ENCODE assay signal across 8 cellular contexts in the genomic region with DNA sequence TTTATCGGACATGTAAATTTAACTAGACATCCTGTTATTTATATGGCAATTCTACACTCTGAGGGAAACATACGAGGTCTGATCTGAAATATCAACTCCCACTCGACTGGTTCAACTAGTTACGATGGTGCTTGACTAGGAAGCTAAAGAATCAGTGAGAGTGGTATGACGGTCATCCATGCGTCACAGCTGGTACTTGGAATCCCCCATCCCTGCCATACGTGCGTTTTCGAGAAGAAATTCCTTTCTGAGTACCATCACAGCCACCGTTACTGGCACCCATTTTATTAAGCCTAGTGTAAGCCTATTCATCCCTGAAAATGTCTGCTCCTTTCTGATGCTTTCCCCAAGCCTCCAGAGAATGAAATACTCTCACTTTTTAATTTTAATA. TPM values are rescaled to one million over a fixed set of nuclear protein-coding genes. Genes with fewer than 3 reads are reported as not detected.
A peak's percentile ranks its signal among the peaks of the same experiment; 100 is the strongest.
DNase-seq lines count a peak whose midpoint lies in the region; ATAC-seq and TF ChIP-seq lines count a peak whose summit lies in the region.

No MANE protein-coding gene starts in this region.

- peak overlapping the region; percentile 86 for H3K27ac ChIP-seq in effector memory CD4-positive, alpha-beta T cell (ENCODE audit: insufficient read depth, low read length, poor library complexity, severe bottlenecking)
- H3K27ac ChIP-seq in naive thymus-derived CD4-positive, alpha-beta T cell (ENCODE audit: low read depth, low read length): peak overlapping the region; percentile 84

- POLR2A ChIA-PET in WTC11 (lab: Charles Lee): no interaction called here
- POLR2A ChIA-PET in naive thymus-derived CD4-positive, alpha-beta T cell (lab: Charles Lee): no interaction called here

- CTCF ChIA-PET in WTC11 (lab: Charles Lee): no interaction called here
- CTCF ChIA-PET in naive thymus-derived CD4-positive, alpha-beta T cell (lab: Charles Lee): no interaction called here

- peaks cover 3% of the 10 kb centered on the region for H3K4me1 ChIP-seq in effector memory CD4-positive, alpha-beta T cell (ENCODE audit: control insufficient read depth, insufficient read depth, low read length, poor library complexity, severe bottlenecking)
- peaks cover 0 to 6% of the 10 kb centered on the region in 2 donors for H3K4me1 ChIP-seq in naive thymus-derived CD4-positive, alpha-beta T cell (ENCODE audit: control insufficient read depth in 2 of 2, insufficient read depth in 2 of 2, low read length in 2 of 2)

- no peaks in the 10 kb centered on the region for H3K9me3 Mint-ChIP-seq in WTC11
- H3K9me3 Mint-ChIP-seq in naive thymus-derived CD4-positive, alpha-beta T cell: peaks cover 0 to 3% (median 0%) of the 10 kb centered on the region in 11 donors

- intact Hi-C loops in naive thymus-derived CD4-positive, alpha-beta T cell (cut with micrococcal nuclease): loop anchor here (5.0 to 10.0 kb wide), 7 partner anchors 179 to 1609 kb away; a partner anchor contains a TSS

- H3K36me3 ChIP-seq in effector memory CD4-positive, alpha-beta T cell (ENCODE audit: control insufficient read depth, insufficient read depth, low read length): no peaks in the 10 kb centered on the region
- no peaks in the 10 kb centered on the region for H3K36me3 ChIP-seq in naive thymus-derived CD4-positive, alpha-beta T cell (ENCODE audit: control insufficient read depth in 2 of 3, insufficient read depth in 3 of 3, low read length in 3 of 3)

- peak overlapping the region; percentile 91 for H3K4me3 Mint-ChIP-seq in WTC11
- H3K4me3 Mint-ChIP-seq in naive thymus-derived CD4-positive, alpha-beta T cell: peak overlapping the region; percentile 87 to 93 (median 90)

- DNase-seq in Caki2 (ENCODE audit: low read depth) (peak; percentile 29), LNCaP clone FGC (ENCODE audit: low read depth) (peak; percentile 42), WTC11 (ENCODE audit: low spot score) (peak; percentile 11), UCSD-AML1 (lab: John Stamatoyannopoulos, UW; ENCODE audit: unreplicated experiment) (no peak)
- DNase-seq in effector memory CD4-positive, alpha-beta T cell: peak; percentile 43 to 61 (median 44)
- DNase-seq in naive thymus-derived CD4-positive, alpha-beta T cell: peak in 7 of 9 donors; percentile 21 to 82 (median 45)

- peaks cover 13% of the 10 kb centered on the region; the same call in 1 of the 2 replicates for H3K4me1 Mint-ChIP-seq in WTC11
- peaks cover 0 to 20% (median 18%) of the 10 kb centered on the region in 7 donors for H3K4me1 Mint-ChIP-seq in naive thymus-derived CD4-positive, alpha-beta T cell

- H3K27me3 ChIP-seq in effector memory CD4-positive, alpha-beta T cell (replicated peaks; ENCODE audit: control insufficient read depth, insufficient read depth, low read length, poor library complexity, severe bottlenecking): no peaks in the 10 kb centered on the region
- no peaks in the 10 kb centered on the region for H3K27me3 ChIP-seq in naive thymus-derived CD4-positive, alpha-beta T cell (ENCODE audit: control insufficient read depth in 2 of 2, insufficient read depth in 2 of 2, low read length in 2 of 2)

- H3K27me3 Mint-ChIP-seq in WTC11 (ENCODE audit: low read depth): peaks cover 10% of the 10 kb centered on the region
- peaks cover 4 to 20% (median 13%) of the 10 kb centered on the region in 5 donors for H3K27me3 Mint-ChIP-seq in naive thymus-derived CD4-positive, alpha-beta T cell

- H3K4me3 ChIP-seq in LNCaP clone FGC (ENCODE audit: low read depth, low read length): peak overlapping the region; percentile 80
- peak overlapping the region; percentile 44 for H3K4me3 ChIP-seq in effector memory CD4-positive, alpha-beta T cell (ENCODE audit: insufficient read depth, low read depth, low read length, poor library complexity, severe bottlenecking)
- peak overlapping the region; percentile 69 for H3K4me3 ChIP-seq in naive thymus-derived CD4-positive, alpha-beta T cell (ENCODE audit: low read length)

- in situ Hi-C loops in Caki2 (cut with HindIII; ENCODE audit: low pct_unique_long_range_greater_than_20kb, low sequenced_read_pairs): no loop called here

- TF ChIP-seq CTCF in LNCaP clone FGC (IDR thresholded peaks at IDR 0.05; ENCODE audit: control insufficient read depth, extremely low read depth, insufficient read depth) (no peak), WTC11 (IDR thresholded peaks at IDR 0.05) (no peak)

- peak overlapping the region; percentile 87 for H3K27ac Mint-ChIP-seq in WTC11
- H3K27ac Mint-ChIP-seq in naive thymus-derived CD4-positive, alpha-beta T cell: peak overlapping the region; percentile 75 to 96 (median 93)

- no peaks in the 10 kb centered on the region for H3K9me3 ChIP-seq in effector memory CD4-positive, alpha-beta T cell (ENCODE audit: control insufficient read depth, low read length)
- H3K9me3 ChIP-seq in naive thymus-derived CD4-positive, alpha-beta T cell (ENCODE audit: control insufficient read depth in 2 of 3, low read length in 3 of 3): no peaks in the 10 kb centered on the region

- ATAC-seq in WTC11 (no peak), GM18520 (IDR thresholded peaks at IDR 0.05; ENCODE audit: unreplicated experiment) (no peak), HG03571 (IDR thresholded peaks at IDR 0.05; ENCODE audit: unreplicated experiment) (no peak)
- peak; percentile 61 for ATAC-seq in naive thymus-derived CD4-positive, alpha-beta T cell

- H3K36me3 Mint-ChIP-seq in WTC11: peaks cover 3% of the 10 kb centered on the region; the same call in 1 of the 2 replicates
- peaks cover 0 to 4% (median 0%) of the 10 kb centered on the region in 5 donors for H3K36me3 Mint-ChIP-seq in naive thymus-derived CD4-positive, alpha-beta T cell

TF ChIP-seq in WTC11, 78 proteins besides CTCF, POLR2A, EP300 and RAD21 (continues in another document):
- no peak for TF ChIP-seq GTF2I (CRISPR knock-in tag; conservative IDR thresholded peaks at IDR 0.05)
- TF ChIP-seq, protein P1, sequence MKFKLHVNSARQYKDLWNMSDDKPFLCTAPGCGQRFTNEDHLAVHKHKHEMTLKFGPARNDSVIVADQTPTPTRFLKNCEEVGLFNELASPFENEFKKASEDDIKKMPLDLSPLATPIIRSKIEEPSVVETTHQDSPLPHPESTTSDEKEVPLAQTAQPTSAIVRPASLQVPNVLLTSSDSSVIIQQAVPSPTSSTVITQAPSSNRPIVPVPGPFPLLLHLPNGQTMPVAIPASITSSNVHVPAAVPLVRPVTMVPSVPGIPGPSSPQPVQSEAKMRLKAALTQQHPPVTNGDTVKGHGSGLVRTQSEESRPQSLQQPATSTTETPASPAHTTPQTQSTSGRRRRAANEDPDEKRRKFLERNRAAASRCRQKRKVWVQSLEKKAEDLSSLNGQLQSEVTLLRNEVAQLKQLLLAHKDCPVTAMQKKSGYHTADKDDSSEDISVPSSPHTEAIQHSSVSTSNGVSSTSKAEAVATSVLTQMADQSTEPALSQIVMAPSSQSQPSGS (CRISPR knock-in tag; IDR thresholded peaks at IDR 0.05; ENCODE audit: borderline replicate concordance, low read depth): no peak
- no peak for TF ChIP-seq TCF7 (CRISPR knock-in tag; IDR thresholded peaks at IDR 0.05; ENCODE audit: low read depth)
- TF ChIP-seq JUN (CRISPR knock-in tag; IDR thresholded peaks at IDR 0.05): no peak
- no peak for TF ChIP-seq RORB (CRISPR knock-in tag; IDR thresholded peaks at IDR 0.05)
- TF ChIP-seq ZNF219 (CRISPR knock-in tag; IDR thresholded peaks at IDR 0.05; ENCODE audit: borderline replicate concordance): no peak
- TF ChIP-seq, protein P2, sequence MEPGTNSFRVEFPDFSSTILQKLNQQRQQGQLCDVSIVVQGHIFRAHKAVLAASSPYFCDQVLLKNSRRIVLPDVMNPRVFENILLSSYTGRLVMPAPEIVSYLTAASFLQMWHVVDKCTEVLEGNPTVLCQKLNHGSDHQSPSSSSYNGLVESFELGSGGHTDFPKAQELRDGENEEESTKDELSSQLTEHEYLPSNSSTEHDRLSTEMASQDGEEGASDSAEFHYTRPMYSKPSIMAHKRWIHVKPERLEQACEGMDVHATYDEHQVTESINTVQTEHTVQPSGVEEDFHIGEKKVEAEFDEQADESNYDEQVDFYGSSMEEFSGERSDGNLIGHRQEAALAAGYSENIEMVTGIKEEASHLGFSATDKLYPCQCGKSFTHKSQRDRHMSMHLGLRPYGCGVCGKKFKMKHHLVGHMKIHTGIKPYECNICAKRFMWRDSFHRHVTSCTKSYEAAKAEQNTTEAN (CRISPR knock-in tag; IDR thresholded peaks at IDR 0.05): no peak
- TF ChIP-seq, protein P3, sequence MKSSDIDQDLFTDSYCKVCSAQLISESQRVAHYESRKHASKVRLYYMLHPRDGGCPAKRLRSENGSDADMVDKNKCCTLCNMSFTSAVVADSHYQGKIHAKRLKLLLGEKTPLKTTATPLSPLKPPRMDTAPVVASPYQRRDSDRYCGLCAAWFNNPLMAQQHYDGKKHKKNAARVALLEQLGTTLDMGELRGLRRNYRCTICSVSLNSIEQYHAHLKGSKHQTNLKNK (CRISPR knock-in tag; IDR thresholded peaks at IDR 0.05): no peak
- no peak for TF ChIP-seq JAZF1 (CRISPR knock-in tag; IDR thresholded peaks at IDR 0.05)
- no peak for TF ChIP-seq ETV6 (CRISPR knock-in tag; IDR thresholded peaks at IDR 0.05)
- TF ChIP-seq ZBTB21 (CRISPR knock-in tag; IDR thresholded peaks at IDR 0.05; ENCODE audit: borderline replicate concordance): no peak
- TF ChIP-seq IRF2 (CRISPR knock-in tag; IDR thresholded peaks at IDR 0.05; ENCODE audit: borderline replicate concordance, low read depth): no peak
- TF ChIP-seq NR3C1 (CRISPR knock-in tag; conservative IDR thresholded peaks at IDR 0.05; ENCODE audit: low read depth): no peak
- no peak for TF ChIP-seq FOXK1 (CRISPR knock-in tag; IDR thresholded peaks at IDR 0.05)

RNA-seq across cellular contexts. Expression of a gene that starts 0.7 kb away (rescaled TPM):
- total RNA-seq in Caki2 (2014; rRNA removed; shearing (Covaris generic); ENCODE audit: low replicate concordance): 3.9 and 17.0 TPM in 2 replicates
- total RNA-seq in WTC11 (2021): 10.6 to 11.3 TPM (median 11.2 TPM) in 3 replicates
- 100 to 1,000 TPM in 1 of 5 experiments, 10 to 100 TPM in 4; 23.8 to 102 (median 27.8) TPM for total RNA-seq in naive thymus-derived CD4-positive, alpha-beta T cell
- polyA plus RNA-seq in naive thymus-derived CD4-positive, alpha-beta T cell: 1 to 10 TPM; 4.0 to 6.3 TPM

RNA-seq across cellular contexts. Expression of a gene that starts 20.6 kb away (rescaled TPM):
- not detected in 2 replicates for total RNA-seq in Caki2 (2014; rRNA removed; shearing (Covaris generic); ENCODE audit: low replicate concordance)
- not detected in 3 replicates for total RNA-seq in WTC11 (2021)
- total RNA-seq in naive thymus-derived CD4-positive, alpha-beta T cell: not detected
- polyA plus RNA-seq in naive thymus-derived CD4-positive, alpha-beta T cell: not detected

RNA-seq across cellular contexts. Expression of a gene that starts 48.2 kb away (rescaled TPM):
- total RNA-seq in Caki2 (2014; rRNA removed; shearing (Covaris generic); ENCODE audit: low replicate concordance): 0.35 and 0.41 TPM in 2 replicates
- 0.16 TPM in 1 of 3 replicates, not detected in the others for total RNA-seq in WTC11 (2021)
- total RNA-seq in naive thymus-derived CD4-positive, alpha-beta T cell: not detected
- polyA plus RNA-seq in naive thymus-derived CD4-positive, alpha-beta T cell: not detected
